Comparison of ENCODE assay signal across 31 cellular contexts in the genomic region with DNA sequence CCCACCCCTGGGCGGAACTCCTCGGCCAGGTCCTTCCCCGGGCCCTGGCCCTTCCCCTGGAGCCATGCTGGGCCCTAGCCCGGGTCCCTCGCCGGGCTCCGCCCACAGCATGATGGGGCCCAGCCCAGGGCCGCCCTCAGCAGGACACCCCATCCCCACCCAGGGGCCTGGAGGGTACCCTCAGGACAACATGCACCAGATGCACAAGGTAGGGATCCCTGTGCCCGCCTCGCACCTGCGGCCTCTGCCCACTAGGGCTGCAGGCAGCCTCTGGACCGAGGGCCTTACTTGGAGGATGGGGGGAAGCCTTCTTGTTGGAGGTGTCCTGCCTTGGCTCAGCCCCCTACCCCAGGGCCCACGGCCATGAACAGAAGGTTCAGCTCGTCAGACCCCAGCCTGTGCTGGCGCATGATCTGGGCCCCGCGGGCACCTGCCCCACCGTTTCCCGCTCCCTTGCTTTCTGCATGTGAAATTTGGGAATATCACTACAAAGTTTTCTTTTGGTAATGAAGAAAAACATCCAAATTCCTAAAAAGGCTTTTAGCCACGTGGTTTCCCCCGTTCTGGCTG. TPM values are rescaled to one million over a fixed set of nuclear protein-coding genes. Genes with fewer than 3 reads are reported as not detected.
DNase-seq lines count a peak whose midpoint lies in the region; ATAC-seq and TF ChIP-seq lines count a peak whose summit lies in the region.
"Had no signal": no experiment of that assay in that cellular context is flagged by ENCODE, and none has a peak within 500 bp of the region (broad histone marks: within the 10 kb centered on the region; RNA-seq: fewer than 3 reads in every experiment).

No MANE protein-coding gene starts in this region.

- TF ChIP-seq CTCF in GM23338 (conservative IDR thresholded peaks at IDR 0.05; ENCODE audit: low read depth in 2 of 2) (no peak), endodermal cell (conservative IDR thresholded peaks at IDR 0.05) (peak; percentile 49), osteocyte (IDR thresholded peaks at IDR 0.05) (no peak), esophagus squamous epithelium (IDR thresholded peaks at IDR 0.05) (no peak), colonic mucosa (IDR thresholded peaks at IDR 0.05) (no peak)

- TF ChIP-seq POLR2A in esophagus squamous epithelium (IDR thresholded peaks at IDR 0.05): no peak

- H3K79me2 ChIP-seq in GM23338 (replicated peaks; ENCODE audit: insufficient read depth): peaks cover 62% of the 10 kb centered on the region

- H3K27me3 ChIP-seq in BLaER1 (no peaks in the 10 kb centered on the region), GM23338 (ENCODE audit: insufficient read depth) (no peaks in the 10 kb centered on the region), endodermal cell (ENCODE audit: control insufficient read depth, insufficient read depth, low read length, poor library complexity, severe bottlenecking) (no peaks in the 10 kb centered on the region), esophagus squamous epithelium (no peaks in the 10 kb centered on the region), colonic mucosa (no peaks in the 10 kb centered on the region)
- H3K27me3 ChIP-seq: ascending aorta, cardiac muscle cell, esophagus muscularis mucosa, suprapubic skin had no signal

- H3K36me3 Mint-ChIP-seq in GM23338 (ENCODE audit: low read depth) (peaks cover 51% of the 10 kb centered on the region), endodermal cell (ENCODE audit: low read depth) (peaks cover 50% of the 10 kb centered on the region), osteocyte (ENCODE audit: unreplicated experiment) (peaks cover 19% of the 10 kb centered on the region)
- H3K36me3 Mint-ChIP-seq: activated naive CD8-positive, alpha-beta T cell treated with anti-CD3 and anti-CD28 coated beads, Interleukin-2, amount 10 ng/mL, durations not matched to agents 7 days and 5 days had no signal

- WGBS in endodermal cell (ENCODE audit: insufficient coverage in 1 of 2, insufficient read length in 1 of 2), 2 experiments: 95 to 99% methylated on average over 13 to 21 of the region's 21 CpGs
- 89 to 91% methylated on average over 5 to 13 of the region's 21 CpGs for WGBS in esophagus squamous epithelium, 2 donors

- H3K9me3 ChIP-seq in BLaER1 (no peaks in the 10 kb centered on the region), endodermal cell (ENCODE audit: control insufficient read depth, low read length) (no peaks in the 10 kb centered on the region), esophagus squamous epithelium (no peaks in the 10 kb centered on the region), colonic mucosa (no peaks in the 10 kb centered on the region)
- H3K9me3 ChIP-seq: ascending aorta, esophagus muscularis mucosa, suprapubic skin had no signal

- no peaks in the 10 kb centered on the region for H3K9me3 Mint-ChIP-seq in GM23338
- H3K9me3 Mint-ChIP-seq in endodermal cell: no peaks in the 10 kb centered on the region
- H3K9me3 Mint-ChIP-seq in osteocyte (ENCODE audit: unreplicated experiment): no peaks in the 10 kb centered on the region
- H3K9me3 Mint-ChIP-seq: activated CD4-positive, alpha-beta T cell treated with anti-CD3 and anti-CD28 coated beads, Interleukin-2, amount 10 ng/mL, durations not matched to agents 7 days and 5 days; activated naive CD8-positive, alpha-beta T cell treated with anti-CD3 and anti-CD28 coated beads, Interleukin-2, amount 10 ng/mL, durations not matched to agents 7 days and 5 days; activated T-cell treated with anti-CD3 and anti-CD28 coated beads, Interleukin-2, amount 50 U/mL, for 24 hours; mesothelial cell of epicardium; naive thymus-derived CD8-positive, alpha-beta T cell; stimulated activated memory B cell treated with anti-CD40 and anti-IgM and Interleukin-4, amounts not matched to agents 10 μg/mL and 1 μg/mL and 100 μg/mL, for 72 hours had no signal

- peaks cover 8% of the 10 kb centered on the region for H3K27me3 Mint-ChIP-seq in GM23338 (ENCODE audit: insufficient read depth, low read depth, poor library complexity)
- no peaks in the 10 kb centered on the region for H3K27me3 Mint-ChIP-seq in endodermal cell (ENCODE audit: insufficient read depth)
- H3K27me3 Mint-ChIP-seq in osteocyte (ENCODE audit: unreplicated experiment): no peaks in the 10 kb centered on the region
- H3K27me3 Mint-ChIP-seq: activated CD4-positive, alpha-beta T cell treated with anti-CD3 and anti-CD28 coated beads, Interleukin-2, amount 10 ng/mL, durations not matched to agents 7 days and 5 days; activated naive CD8-positive, alpha-beta T cell treated with anti-CD3 and anti-CD28 coated beads, Interleukin-2, amount 10 ng/mL, durations not matched to agents 7 days and 5 days; activated T-cell treated with anti-CD3 and anti-CD28 coated beads, Interleukin-2, amount 50 U/mL, for 24 hours; B cell; naive thymus-derived CD8-positive, alpha-beta T cell; stimulated activated memory B cell treated with anti-CD40 and anti-IgM and Interleukin-4, amounts not matched to agents 10 μg/mL and 1 μg/mL and 100 μg/mL, for 72 hours had no signal

- DNase-seq in GM23338 (ENCODE audit: low spot score) (no peak), endodermal cell (no peak), osteocyte (ENCODE audit: extremely low spot score, unreplicated experiment) (no peak), esophagus squamous epithelium (lab: John Stamatoyannopoulos, UW) (no peak), colonic mucosa (no peak)
- no peak for DNase-seq in activated CD8-positive, alpha-beta memory T cell treated with anti-CD3 and anti-CD28 coated beads, Interleukin-2, amount 50 U/mL, for 48 hours
- DNase-seq: activated CD4-positive, alpha-beta T cell treated with anti-CD3 and anti-CD28 coated beads, Interleukin-2, amount 10 ng/mL, durations not matched to agents 7 days and 5 days; activated gamma-delta T cell; activated naive CD8-positive, alpha-beta T cell treated with anti-CD3 and anti-CD28 coated beads, Interleukin-2, amount 10 ng/mL, durations not matched to agents 7 days and 5 days; activated T-cell treated with anti-CD3 and anti-CD28 coated beads, Interleukin-2, amount 50 U/mL, for 24 hours; DMS153; effector memory CD4-positive, alpha-beta T cell; foreskin melanocyte; kidney; naive thymus-derived CD8-positive, alpha-beta T cell; NCI-H1092; NCI-H187; occipital lobe; T1000; WERI-Rb-1 had no signal

- H2AFZ ChIP-seq in GM23338: no peak overlapping the region

- H4K20me1 ChIP-seq in BLaER1: peaks cover 100% of the 10 kb centered on the region
- peaks cover 57% of the 10 kb centered on the region for H4K20me1 ChIP-seq in GM23338 (replicated peaks; ENCODE audit: insufficient read depth)

- peak overlapping the region; percentile 87 for H3K4me2 ChIP-seq in BLaER1
- H3K4me2 ChIP-seq in GM23338: no peak overlapping the region

- no peaks in the 10 kb centered on the region for H3K9me2 ChIP-seq in GM23338 (ENCODE audit: insufficient read depth)

- H3K27ac ChIP-seq in BLaER1 (peak overlapping the region; percentile 66), GM23338 (ENCODE audit: low read depth) (no peak overlapping the region), endodermal cell (ENCODE audit: low read depth, low read length) (no peak overlapping the region), esophagus squamous epithelium (no peak overlapping the region), colonic mucosa (no peak overlapping the region)
- H3K27ac ChIP-seq: ascending aorta, cardiac muscle cell, coronary artery, esophagus muscularis mucosa, suprapubic skin, WERI-Rb-1 had no signal

- H3K4me1 ChIP-seq in BLaER1 (peaks cover 55% of the 10 kb centered on the region), GM23338 (ENCODE audit: insufficient read depth) (no peaks in the 10 kb centered on the region), endodermal cell (ENCODE audit: control insufficient read depth, insufficient read depth, low read length) (no peaks in the 10 kb centered on the region), esophagus squamous epithelium (peaks cover 0 to 20% (median 0%) of the 10 kb centered on the region in 3 donors), colonic mucosa (no peaks in the 10 kb centered on the region)
- H3K4me1 ChIP-seq: suprapubic skin had no signal

- H3K4me1 Mint-ChIP-seq in GM23338 (peaks cover 9% of the 10 kb centered on the region; the same call in 2 of the 3 replicates), endodermal cell (peaks cover 13% of the 10 kb centered on the region), osteocyte (ENCODE audit: unreplicated experiment) (peaks cover 13% of the 10 kb centered on the region)
- H3K4me1 Mint-ChIP-seq: mesothelial cell of epicardium had no signal

- 0 out of 2 replicates have a peak overlapping the region, but pooled peaks have one; percentile 2 for H3K4me3 ChIP-seq in BLaER1
- no peak overlapping the region for H3K4me3 ChIP-seq in GM23338
- no peak overlapping the region for H3K4me3 ChIP-seq in endodermal cell (ENCODE audit: low read length)
- no peak overlapping the region for H3K4me3 ChIP-seq in esophagus squamous epithelium
- H3K4me3 ChIP-seq in colonic mucosa: no peak overlapping the region
- H3K4me3 ChIP-seq: ascending aorta, cardiac muscle cell, coronary artery, esophagus muscularis mucosa, K562, skin epidermis, suprapubic skin had no signal

- H3K4me3 Mint-ChIP-seq in GM23338: no peak overlapping the region
- H3K4me3 Mint-ChIP-seq in endodermal cell: no peak overlapping the region
- H3K4me3 Mint-ChIP-seq in osteocyte (ENCODE audit: unreplicated experiment): no peak overlapping the region
- H3K4me3 Mint-ChIP-seq: activated CD4-positive, alpha-beta T cell treated with anti-CD3 and anti-CD28 coated beads, Interleukin-2, amount 10 ng/mL, durations not matched to agents 7 days and 5 days; activated naive CD8-positive, alpha-beta T cell treated with anti-CD3 and anti-CD28 coated beads, Interleukin-2, amount 10 ng/mL, durations not matched to agents 7 days and 5 days; activated T-cell treated with anti-CD3 and anti-CD28 coated beads, Interleukin-2, amount 50 U/mL, for 24 hours; B cell; mesothelial cell of epicardium; naive thymus-derived CD8-positive, alpha-beta T cell; stimulated activated memory B cell treated with anti-CD40 and anti-IgM and Interleukin-4, amounts not matched to agents 10 μg/mL and 1 μg/mL and 100 μg/mL, for 72 hours had no signal

- H3K9ac ChIP-seq in BLaER1 (peak overlapping the region; percentile 22; the same call in 1 of the 2 replicates), endodermal cell (ENCODE audit: extremely low read depth, low read length, poor library complexity, severe bottlenecking) (no peak overlapping the region), colonic mucosa (ENCODE audit: low read depth in 2 of 2, low read length in 2 of 2) (no peak overlapping the region)

- intact Hi-C loops in esophagus squamous epithelium (cut with DNase I) (no loop called here), colonic mucosa (cut with DNase I) (no loop called here)

- ATAC-seq in GM23338: peak; percentile 59
- ATAC-seq: K562; naive thymus-derived CD8-positive, alpha-beta T cell; stimulated activated memory B cell treated with anti-CD40 and anti-IgM and Interleukin-4, amounts not matched to agents 10 μg/mL and 1 μg/mL and 100 μg/mL, for 72 hours had no signal

- H3K27ac Mint-ChIP-seq in GM23338 (no peak overlapping the region; the same call in 1 of the 2 replicates), endodermal cell (no peak overlapping the region), osteocyte (ENCODE audit: unreplicated experiment) (peak overlapping the region; percentile 56)
- H3K27ac Mint-ChIP-seq: activated CD4-positive, alpha-beta T cell treated with anti-CD3 and anti-CD28 coated beads, Interleukin-2, amount 10 ng/mL, durations not matched to agents 7 days and 5 days; activated naive CD8-positive, alpha-beta T cell treated with anti-CD3 and anti-CD28 coated beads, Interleukin-2, amount 10 ng/mL, durations not matched to agents 7 days and 5 days; B cell; mesothelial cell of epicardium; stimulated activated memory B cell treated with anti-CD40 and anti-IgM and Interleukin-4, amounts not matched to agents 10 μg/mL and 1 μg/mL and 100 μg/mL, for 72 hours had no signal

- peaks cover 75% of the 10 kb centered on the region for H3K36me3 ChIP-seq in BLaER1
- H3K36me3 ChIP-seq in GM23338 (ENCODE audit: insufficient read depth): peaks cover 17% of the 10 kb centered on the region; the same call in 1 of the 2 replicates
- H3K36me3 ChIP-seq in endodermal cell (ENCODE audit: control insufficient read depth, insufficient read depth, low read length): peaks cover 73% of the 10 kb centered on the region
- peaks cover 34 to 75% (median 37%) of the 10 kb centered on the region in 3 donors for H3K36me3 ChIP-seq in esophagus squamous epithelium
- H3K36me3 ChIP-seq in colonic mucosa: peaks cover 24% of the 10 kb centered on the region

- H3F3A ChIP-seq in GM23338 (replicated peaks; ENCODE audit: low read depth): 0 out of 2 replicates have a peak, but pooled peaks cover 10% of the 10 kb centered on the region

RNA-seq across cellular contexts. Expression of a gene that starts 23.4 kb away (rescaled TPM):
- 252 and 336 TPM in 2 replicates for total RNA-seq in GM23338 (2014; rRNA removed; shearing (Covaris generic))
- polyA plus RNA-seq in GM23338 (2016; fragmentation: Nextera tagmentation; extraction: Ambion mirVana): 175 and 177 TPM in 2 replicates
- total RNA-seq in endodermal cell: 100 to 1,000 TPM; 290 to 292 TPM
- 278 TPM for polyA plus RNA-seq in endodermal cell (2013, experiment 1 of 2)
- polyA plus RNA-seq in endodermal cell (2013, experiment 2 of 2): 266 TPM
- total RNA-seq in osteocyte: 130 and 131 TPM in 2 replicates
- 100 to 1,000 TPM in 2 of 4 donors, 10 to 100 TPM in 2; 62.8 to 142 (median 93.4) TPM for total RNA-seq in esophagus squamous epithelium
- total RNA-seq in colonic mucosa: 100 to 1,000 TPM in 1 of 2 donors, 10 to 100 TPM in 1; 73.8 to 141 TPM

RNA-seq across cellular contexts. Expression of a gene that starts 55.6 kb away (rescaled TPM):
- total RNA-seq in GM23338 (2014; rRNA removed; shearing (Covaris generic)): 56.4 and 60.7 TPM in 2 replicates
- 23.7 and 24.1 TPM in 2 replicates for polyA plus RNA-seq in GM23338 (2016; fragmentation: Nextera tagmentation; extraction: Ambion mirVana)
- total RNA-seq in endodermal cell (10 to 100 TPM; 20.0 to 26.8 TPM), osteocyte (25.7 and 25.8 TPM in 2 replicates), esophagus squamous epithelium (10 to 100 TPM; 23.6 to 35.6 (median 27.3) TPM), colonic mucosa (10 to 100 TPM; 25.5 to 31.5 TPM)
- polyA plus RNA-seq in endodermal cell (2013, experiment 1 of 2): 20.9 TPM
- 20.7 TPM for polyA plus RNA-seq in endodermal cell (2013, experiment 2 of 2)

RNA-seq across cellular contexts. Expression of a gene that starts 55.8 kb away (rescaled TPM):
- total RNA-seq in GM23338 (2014; rRNA removed; shearing (Covaris generic)): 54.0 and 63.7 TPM in 2 replicates
- 36.3 and 45.3 TPM in 2 replicates for polyA plus RNA-seq in GM23338 (2016; fragmentation: Nextera tagmentation; extraction: Ambion mirVana)
- total RNA-seq in endodermal cell: 10 to 100 TPM; 55.6 to 62.6 TPM
- 32.0 TPM for polyA plus RNA-seq in endodermal cell (2013, experiment 1 of 2)
- 34.9 TPM for polyA plus RNA-seq in endodermal cell (2013, experiment 2 of 2)
- total RNA-seq in osteocyte: 68.4 and 79.5 TPM in 2 replicates
- 10 to 100 TPM; 39.6 to 63.2 (median 44.0) TPM for total RNA-seq in esophagus squamous epithelium
- 10 to 100 TPM; 64.4 to 71.3 TPM for total RNA-seq in colonic mucosa
